20 cellular contexts compared by ENCODE assay signal in genomic region chr2:69491864-69492263, GRCh38. TPM values are rescaled to one million over a fixed set of nuclear protein-coding genes. Genes with fewer than 3 reads are reported as not detected.
A peak's percentile ranks its signal among the peaks of the same experiment; 100 is the strongest.
DNase-seq lines count a peak whose midpoint lies in the region; ATAC-seq, FAIRE-seq and TF ChIP-seq lines count a peak whose summit lies in the region.
"Had no signal": no experiment of that assay in that cellular context is flagged by ENCODE, and none has a peak within 500 bp of the region (broad histone marks: within the 10 kb centered on the region; RNA-seq: fewer than 3 reads in every experiment).

No MANE protein-coding gene starts in this region.

- no peak overlapping the region for H3K4me3 Mint-ChIP-seq in CD4-positive, alpha-beta T cell
- H3K4me3 Mint-ChIP-seq in activated CD8-positive, alpha-beta T cell treated with anti-CD3 and anti-CD28 coated beads for 36 hours, result no peak overlapping the region
- H3K4me3 Mint-ChIP-seq: CD14-positive monocyte; H9; stimulated activated memory B cell treated with anti-CD40 and anti-IgM and Interleukin-4, amounts not matched to agents 10 μg/mL and 1 μg/mL and 100 μg/mL, for 72 hours; T-helper 17 cell had no signal

- peaks cover 76% of the 10 kb centered on the region for H3K36me3 ChIP-seq in BLaER1
- peaks cover 5 to 11% of the 10 kb centered on the region in 2 donors for H3K36me3 ChIP-seq in mucosa of rectum (ENCODE audit: control insufficient read depth in 2 of 2, insufficient read depth in 2 of 2, low read length in 2 of 2)

- FAIRE-seq in frontal cortex (lab: Jason Lieb, UNC), result no peak
- FAIRE-seq: GM19239 had no signal

- no peaks in the 10 kb centered on the region for H3K27me3 Mint-ChIP-seq in CD4-positive, alpha-beta T cell
- no peaks in the 10 kb centered on the region for H3K27me3 Mint-ChIP-seq in activated CD8-positive, alpha-beta T cell treated with anti-CD3 and anti-CD28 coated beads for 36 hours
- H3K27me3 Mint-ChIP-seq: T-helper 17 cell had no signal

- H3K4me1 Mint-ChIP-seq in CD4-positive, alpha-beta T cell (ENCODE audit: low read depth), result peaks cover 24% of the 10 kb centered on the region
- H3K4me1 Mint-ChIP-seq in activated CD8-positive, alpha-beta T cell treated with anti-CD3 and anti-CD28 coated beads for 36 hours (ENCODE audit: low read depth), result peaks cover 41% of the 10 kb centered on the region
- H3K4me1 Mint-ChIP-seq: stimulated activated memory B cell treated with anti-CD40 and anti-IgM and Interleukin-4, amounts not matched to agents 10 μg/mL and 1 μg/mL and 100 μg/mL, for 72 hours had no signal

- no peaks in the 10 kb centered on the region for H4K20me1 ChIP-seq in BLaER1

- H3K9me3 Mint-ChIP-seq in CD4-positive, alpha-beta T cell, result no peaks in the 10 kb centered on the region
- no peaks in the 10 kb centered on the region for H3K9me3 Mint-ChIP-seq in activated CD8-positive, alpha-beta T cell treated with anti-CD3 and anti-CD28 coated beads for 36 hours
- H3K9me3 Mint-ChIP-seq: CD14-positive monocyte; H9; stimulated activated memory B cell treated with anti-CD40 and anti-IgM and Interleukin-4, amounts not matched to agents 10 μg/mL and 1 μg/mL and 100 μg/mL, for 72 hours had no signal

- POLR2A ChIA-PET in CD4-positive, alpha-beta T cell (lab: Charles Lee), result interaction anchor here (1.1 kb wide), 1 partner anchor 21 kb away, joined by 4 read pairs; no protein-coding TSS in a partner anchor
- POLR2A ChIA-PET in activated CD8-positive, alpha-beta T cell treated with anti-CD3 and anti-CD28 coated beads for 36 hours (lab: Charles Lee), result interaction anchor here (0.7 to 1.0 kb wide), 2 partner anchors 14 to 15 kb away, joined by 3 to 4 read pairs; no protein-coding TSS in a partner anchor

- CTCF ChIA-PET in CD4-positive, alpha-beta T cell (lab: Charles Lee), result interaction anchor here (0.5 kb wide), 1 partner anchor 1839 kb away, joined by 3 read pairs; no protein-coding TSS in a partner anchor
- CTCF ChIA-PET in activated CD8-positive, alpha-beta T cell treated with anti-CD3 and anti-CD28 coated beads for 36 hours (lab: Charles Lee), result no interaction called here

- H3K4me2 ChIP-seq in BLaER1, result peak overlapping the region; percentile 42

- H3K4me1 ChIP-seq in BLaER1 (peaks cover 13% of the 10 kb centered on the region), mucosa of rectum (ENCODE audit: control insufficient read depth in 2 of 2, insufficient read depth in 2 of 2, low read length in 2 of 2) (peaks cover 8 to 14% of the 10 kb centered on the region in 2 donors)
- H3K4me1 ChIP-seq: SJSA1 had no signal

- no peak overlapping the region for H3K9ac ChIP-seq in BLaER1
- no peak overlapping the region for H3K9ac ChIP-seq in mucosa of rectum (ENCODE audit: low read depth in 1 of 2, low read length in 2 of 2)

- no peak overlapping the region for H3K4me3 ChIP-seq in BLaER1
- no peak overlapping the region for H3K4me3 ChIP-seq in mucosa of rectum (ENCODE audit: low read length in 2 of 2)
- H3K4me3 ChIP-seq: SJSA1 had no signal

- TF ChIP-seq CTCF in CD4-positive, alpha-beta T cell (IDR thresholded peaks at IDR 0.05), result no peak
- TF ChIP-seq CTCF in activated CD8-positive, alpha-beta T cell treated with anti-CD3 and anti-CD28 coated beads for 36 hours (IDR thresholded peaks at IDR 0.05), result no peak

- peaks cover 92% of the 10 kb centered on the region for H3K36me3 Mint-ChIP-seq in CD4-positive, alpha-beta T cell (ENCODE audit: low read depth)
- peaks cover 40% of the 10 kb centered on the region for H3K36me3 Mint-ChIP-seq in activated CD8-positive, alpha-beta T cell treated with anti-CD3 and anti-CD28 coated beads for 36 hours (ENCODE audit: low read depth)

- no peak overlapping the region for H3K27ac ChIP-seq in BLaER1
- no peak overlapping the region for H3K27ac ChIP-seq in CD4-positive, alpha-beta T cell (ENCODE audit: low read depth, low read length)
- peak overlapping the region; percentile 2 to 35 for H3K27ac ChIP-seq in mucosa of rectum (ENCODE audit: low read depth in 2 of 2, low read length in 2 of 2)
- H3K27ac ChIP-seq: SJSA1 had no signal

- no peak for DNase-seq in CD4-positive, alpha-beta T cell
- DNase-seq in activated CD8-positive, alpha-beta T cell treated with anti-CD3 and anti-CD28 coated beads for 36 hours, result no peak
- DNase-seq in NCI-H2171 treated with DMSO at 0.1 percent for 48 hours (lab: John Stamatoyannopoulos, UW) (no peak), frontal cortex (ENCODE audit: low spot score in 2 of 2) (no peak)
- DNase-seq: activated CD4-positive, alpha-beta T cell treated with anti-CD3 and anti-CD28 coated beads, Interleukin-2, amount 50 U/mL, for 48 hours; aorta; glutamatergic neuron; H9; Karpas-422; NCI-H187; NCI-H524 treated with DMSO at 0.1 percent for 48 hours; stimulated activated CD4-positive, alpha-beta T cell treated with anti-CD3 and anti-CD28 coated beads, Interleukin-2, amount 100 ng/mL, for 48 hours; T-helper 17 cell had no signal

- peak overlapping the region; percentile 74 for H3K27ac Mint-ChIP-seq in CD4-positive, alpha-beta T cell
- H3K27ac Mint-ChIP-seq in activated CD8-positive, alpha-beta T cell treated with anti-CD3 and anti-CD28 coated beads for 36 hours, result peak overlapping the region; percentile 81
- H3K27ac Mint-ChIP-seq: H9; stimulated activated memory B cell treated with anti-CD40 and anti-IgM and Interleukin-4, amounts not matched to agents 10 μg/mL and 1 μg/mL and 100 μg/mL, for 72 hours had no signal

- no peaks in the 10 kb centered on the region for H3K27me3 ChIP-seq in BLaER1
- H3K27me3 ChIP-seq in CD4-positive, alpha-beta T cell (ENCODE audit: control insufficient read depth, insufficient read depth, low read length), result no peaks in the 10 kb centered on the region
- no peaks in the 10 kb centered on the region for H3K27me3 ChIP-seq in mucosa of rectum (ENCODE audit: control insufficient read depth in 2 of 2, insufficient read depth in 2 of 2, low read length in 2 of 2)
- H3K27me3 ChIP-seq: SJSA1 had no signal

- ATAC-seq in CD4-positive, alpha-beta T cell (ENCODE audit: poor library complexity), result no peak
- ATAC-seq in activated CD8-positive, alpha-beta T cell treated with anti-CD3 and anti-CD28 coated beads for 36 hours, result no peak
- ATAC-seq in HG03095 (IDR thresholded peaks at IDR 0.05; ENCODE audit: unreplicated experiment), result no peak
- ATAC-seq: stimulated activated memory B cell treated with anti-CD40 and anti-IgM and Interleukin-4, amounts not matched to agents 10 μg/mL and 1 μg/mL and 100 μg/mL, for 72 hours; T-helper 17 cell had no signal

- intact Hi-C loops in CD4-positive, alpha-beta T cell (cut with DNase I, micrococcal nuclease), result no loop called here
- intact Hi-C loops in activated CD8-positive, alpha-beta T cell treated with anti-CD3 and anti-CD28 coated beads for 36 hours (cut with micrococcal nuclease), result no loop called here

- H3K9me3 ChIP-seq in BLaER1 (no peaks in the 10 kb centered on the region), mucosa of rectum (ENCODE audit: control insufficient read depth in 2 of 2, low read length in 2 of 2) (no peaks in the 10 kb centered on the region)
- no peaks in the 10 kb centered on the region for H3K9me3 ChIP-seq in CD4-positive, alpha-beta T cell (ENCODE audit: control insufficient read depth, low read length)
- H3K9me3 ChIP-seq: SJSA1 had no signal

RNA-seq across cellular contexts. Expression of gene NFU1, which starts 54.6 kb away (rescaled TPM):
- total RNA-seq in CD4-positive, alpha-beta T cell, result 10 to 100 TPM; 18.5 to 22.2 TPM
- total RNA-seq in activated CD8-positive, alpha-beta T cell treated with anti-CD3 and anti-CD28 coated beads for 36 hours, result 10 to 100 TPM; 41.0 to 46.2 TPM
- 56.7 TPM for total RNA-seq in frontal cortex

Comparison
In these comparisons a context has a peak if more than half of its experiments do, and no peak if none do; other contexts are left out.
1. H3K27ac ChIP-seq: peak in mucosa of rectum (2 of 2); none in BLaER1 (single experiment) and CD4-positive, alpha-beta T cell (single experiment).